Comparison of ENCODE assay signal across 8 cellular contexts in the genomic region with DNA sequence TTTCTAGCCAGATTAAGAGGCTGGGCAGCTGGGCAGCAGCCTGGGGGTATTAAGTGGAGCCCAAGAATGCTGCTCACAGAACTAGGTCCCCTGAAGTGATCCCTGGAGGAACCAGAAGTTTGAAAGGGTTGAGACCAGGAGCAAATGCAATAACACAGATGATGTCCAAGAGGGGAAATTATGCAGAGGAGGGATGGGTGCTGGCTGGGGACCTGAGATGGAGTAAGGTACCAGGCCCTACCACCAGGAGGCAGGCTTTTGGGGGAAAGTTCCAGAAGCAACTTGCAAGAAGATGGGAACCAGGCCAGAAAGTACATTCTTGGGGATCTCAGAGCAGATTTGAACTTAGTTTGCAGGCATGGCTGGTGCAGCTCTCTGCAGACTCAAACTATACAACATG.
A peak's percentile ranks its signal among the peaks of the same experiment; 100 is the strongest.
DNase-seq lines count a peak whose midpoint lies in the region; ATAC-seq and TF ChIP-seq lines count a peak whose summit lies in the region.

No MANE protein-coding gene starts in this region.

- H3F3A ChIP-seq in PC-9 (ENCODE audit: insufficient read depth, low read depth), result 0 out of 2 replicates have a peak, but pooled peaks cover 3% of the 10 kb centered on the region

- no peaks in the 10 kb centered on the region for H3K27me3 ChIP-seq in PC-9 (ENCODE audit: insufficient read depth, low read depth)
- H3K27me3 ChIP-seq in adipocyte (replicated peaks; ENCODE audit: control insufficient read depth, insufficient read depth, low read length), result no peaks in the 10 kb centered on the region
- H3K27me3 ChIP-seq in tibial artery, result no peaks in the 10 kb centered on the region

- no peaks in the 10 kb centered on the region for H4K20me1 ChIP-seq in PC-9 (ENCODE audit: insufficient read depth)

- H3K4me2 ChIP-seq in PC-9, result peak overlapping the region; percentile 22; the same call in 1 of the 2 replicates

- H3K36me3 ChIP-seq in PC-9 (ENCODE audit: low read depth) (no peaks in the 10 kb centered on the region), adipocyte (ENCODE audit: control insufficient read depth, insufficient read depth, low read length, severe bottlenecking) (no peaks in the 10 kb centered on the region), tibial artery (no peaks in the 10 kb centered on the region)

- no peak overlapping the region for H2AFZ ChIP-seq in PC-9

- peaks cover 13% of the 10 kb centered on the region; the same call in 1 of the 2 replicates for H3K4me1 ChIP-seq in PC-9 (replicated peaks; ENCODE audit: insufficient read depth)
- H3K4me1 ChIP-seq in adipocyte (ENCODE audit: control insufficient read depth, insufficient read depth, low read length), result no peaks in the 10 kb centered on the region
- no peaks in the 10 kb centered on the region for H3K4me1 ChIP-seq in tibial artery

- intact Hi-C loops in PC-9 (cut with micrococcal nuclease; ENCODE audit: unreplicated experiment), result loop anchor here (1.0 kb wide), 1 partner anchor 67 kb away; no protein-coding TSS in a partner anchor
- intact Hi-C loops in tibial artery (cut with DNase I; ENCODE audit: low total_unique reads), result no loop called here

- TF ChIP-seq CTCF in PC-9 (conservative IDR thresholded peaks at IDR 0.05) (peak; percentile 70), tibial artery (IDR thresholded peaks at IDR 0.05) (peak; percentile 12 to 21)

- no peaks in the 10 kb centered on the region for H3K9me2 ChIP-seq in PC-9 (ENCODE audit: insufficient read depth)

- CTCF ChIA-PET in PC-9 (lab: Charles Lee), result no interaction called here

- H3K9me3 ChIP-seq in PC-9 (ENCODE audit: insufficient read depth, low read depth) (no peaks in the 10 kb centered on the region; the same call in 1 of the 2 replicates), adipocyte (ENCODE audit: control insufficient read depth, low read length) (peaks cover 19% of the 10 kb centered on the region), tibial artery (peaks cover 0 to 6% (median 0%) of the 10 kb centered on the region in 3 donors)

- no TSS peak for BruUV-seq in PC-9 (replicated peaks; lab: Mats Ljungman, UMichigan)

- ATAC-seq in HG03196 (IDR thresholded peaks at IDR 0.05; ENCODE audit: unreplicated experiment), result no peak
- no peak for ATAC-seq in HG03025 (IDR thresholded peaks at IDR 0.05; ENCODE audit: low FRiP score, unreplicated experiment)
- no peak for ATAC-seq in HG02885 (IDR thresholded peaks at IDR 0.05; ENCODE audit: poor library complexity, unreplicated experiment)

- H3K9ac ChIP-seq in adipocyte (ENCODE audit: low read length), result no peak overlapping the region

- no peak overlapping the region for H3K27ac ChIP-seq in PC-9
- no peak overlapping the region for H3K27ac ChIP-seq in tibial artery

- no peak overlapping the region for H3K4me3 ChIP-seq in PC-9
- H3K4me3 ChIP-seq in adipocyte (ENCODE audit: low read length), result no peak overlapping the region
- H3K4me3 ChIP-seq in tibial artery, result no peak overlapping the region

- POLR2A ChIA-PET in PC-9 (lab: Charles Lee; ENCODE audit: unreplicated experiment), result no interaction called here

- no peaks in the 10 kb centered on the region for H3K79me2 ChIP-seq in PC-9 (ENCODE audit: low read depth)

- DNase-seq in ELR (ENCODE audit: low read depth), result peak; percentile 46
- peak; percentile 29 to 42 for DNase-seq in PC-9
- peak; percentile 19 for DNase-seq in adipocyte (ENCODE audit: low read depth)
- DNase-seq in kidney tubule cell (ENCODE audit: low spot score), result peak; percentile 45
- no peak for DNase-seq in tibial artery

Comparison
In these comparisons a context has a peak if more than half of its experiments do, and no peak if none do; other contexts are left out.
1. DNase-seq: peak in ELR (single experiment), PC-9 (2 of 2), adipocyte (single experiment) and kidney tubule cell (single experiment); none in tibial artery (0 of 2).